11 cellular contexts compared by ENCODE assay signal in the genomic region with DNA sequence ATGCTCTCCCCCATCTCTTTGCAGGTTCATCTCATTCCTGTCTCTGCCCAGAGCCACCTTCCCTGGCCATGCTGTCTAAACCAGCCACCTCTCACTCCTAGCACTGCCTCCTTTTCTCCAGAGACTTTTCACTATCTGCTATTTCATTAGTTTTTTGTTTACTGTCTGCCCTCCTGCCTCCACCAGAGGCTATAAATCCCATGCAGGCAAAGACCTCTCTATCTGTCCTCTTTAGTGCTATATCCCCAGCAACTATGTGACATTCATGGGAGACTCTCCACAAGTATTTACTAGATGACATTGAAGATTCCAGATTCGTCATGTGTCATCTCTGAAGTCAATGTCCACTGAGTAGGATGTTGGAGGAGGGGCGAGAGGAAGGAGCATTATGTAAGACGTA. TPM values are rescaled to one million over a fixed set of nuclear protein-coding genes. Genes with fewer than 3 reads are reported as not detected.
DNase-seq lines count a peak whose midpoint lies in the region; ATAC-seq and TF ChIP-seq lines count a peak whose summit lies in the region.
"Had no signal": no experiment of that assay in that cellular context is flagged by ENCODE, and none has a peak within 500 bp of the region (broad histone marks: within the 10 kb centered on the region; RNA-seq: fewer than 3 reads in every experiment).

No MANE protein-coding gene starts in this region.

- TF ChIP-seq CTCF in IMR-90 (conservative IDR thresholded peaks at IDR 0.05; ENCODE audit: low read depth, low read length) (no peak), parathyroid adenoma (IDR thresholded peaks at IDR 0.05) (no peak)

- H3K9me1 ChIP-seq in IMR-90 (ENCODE audit: insufficient read depth, low read length) = 0 out of 2 replicates have a peak, but pooled peaks cover 4% of the 10 kb centered on the region

- H3K36me3 Mint-ChIP-seq in dendritic cell treated with granulocyte-macrophage colony-stimulating factor and Interleukin-4, amounts not matched to agents 40 ng/mL and 50 ng/mL, for 4 days (ENCODE audit: low read depth) = peaks cover 16% of the 10 kb centered on the region
- H3K36me3 Mint-ChIP-seq: IgD-negative memory B cell, memory B cell had no signal

- H3K4me2 ChIP-seq in BLaER1 (peak overlapping the region; percentile 64; the same call in 1 of the 2 replicates), IMR-90 (ENCODE audit: low read depth, low read length) (peak overlapping the region; percentile 14), parathyroid adenoma (ENCODE audit: low read length) (no peak overlapping the region)

- no peaks in the 10 kb centered on the region for H3K9me3 Mint-ChIP-seq in dendritic cell treated with granulocyte-macrophage colony-stimulating factor and Interleukin-4, amounts not matched to agents 40 ng/mL and 50 ng/mL, for 4 days
- H3K9me3 Mint-ChIP-seq: activated B cell treated with CpG ODN at 0.5 μM for 24 hours, IgD-negative memory B cell, memory B cell had no signal

- peak overlapping the region; percentile 4 for H3K27ac Mint-ChIP-seq in dendritic cell treated with granulocyte-macrophage colony-stimulating factor and Interleukin-4, amounts not matched to agents 40 ng/mL and 50 ng/mL, for 4 days
- H3K27ac Mint-ChIP-seq: memory B cell had no signal

- H3K27ac ChIP-seq in BLaER1 (no peak overlapping the region), IMR-90 (ENCODE audit: insufficient read depth, low read length) (no peak overlapping the region), parathyroid adenoma (no peak overlapping the region)

- peak overlapping the region; percentile 72 for H2AFZ ChIP-seq in IMR-90 (replicated peaks; ENCODE audit: low read length, poor library complexity)
- H2AFZ ChIP-seq in parathyroid adenoma = peak overlapping the region; percentile 61

- no peaks in the 10 kb centered on the region for H3K27me3 ChIP-seq in BLaER1
- H3K27me3 ChIP-seq in IMR-90 (ENCODE audit: control insufficient read depth, insufficient read depth, low read length) = no peaks in the 10 kb centered on the region; the same call in 1 of the 2 replicates
- no peaks in the 10 kb centered on the region for H3K27me3 ChIP-seq in parathyroid adenoma (ENCODE audit: control insufficient read depth, insufficient read depth, low read length)

- H3K23ac ChIP-seq in IMR-90 (ENCODE audit: low read depth, low read length) = no peak overlapping the region; the same call in 1 of the 2 replicates

- H2BK20ac ChIP-seq in IMR-90 (ENCODE audit: low read depth, low read length) = peak overlapping the region; percentile 5; the same call in 1 of the 2 replicates

- H3K4me3 Mint-ChIP-seq in dendritic cell treated with granulocyte-macrophage colony-stimulating factor and Interleukin-4, amounts not matched to agents 40 ng/mL and 50 ng/mL, for 4 days = no peak overlapping the region
- H3K4me3 Mint-ChIP-seq: activated B cell treated with CpG ODN at 0.5 μM for 24 hours, memory B cell had no signal

- H3K4me1 ChIP-seq in BLaER1 = peaks cover 36% of the 10 kb centered on the region
- H3K4me1 ChIP-seq in IMR-90 (ENCODE audit: control insufficient read depth, insufficient read depth, low read length) = peaks cover 7% of the 10 kb centered on the region
- peaks cover 3% of the 10 kb centered on the region for H3K4me1 ChIP-seq in parathyroid adenoma

- no peak overlapping the region for H3K18ac ChIP-seq in IMR-90 (ENCODE audit: low read depth, low read length)

- ATAC-seq in IMR-90 (ENCODE audit: low read depth) (no peak), GM21381 (IDR thresholded peaks at IDR 0.05; ENCODE audit: unreplicated experiment) (no peak), GM19035 (IDR thresholded peaks at IDR 0.05; ENCODE audit: unreplicated experiment) (no peak), HG03457 (IDR thresholded peaks at IDR 0.05; ENCODE audit: unreplicated experiment) (no peak)

- CTCF ChIA-PET in IMR-90 (lab: Yijun Ruan, JAX) = interaction anchor here (0.6 to 2.7 kb wide), 23 partner anchors 10 to 588 kb away, joined by 3 to 27 read pairs (median 4); partner anchors contain the start of genes LSG1 and XXYLT1

- no peak overlapping the region for H2AK9ac ChIP-seq in IMR-90 (replicated peaks; ENCODE audit: low read depth, low read length, poor library complexity)

- BruUV-seq in IMR-90 (replicated peaks; lab: Mats Ljungman, UMichigan) = no TSS peak

- no peaks in the 10 kb centered on the region for H3K9me3 ChIP-seq in BLaER1
- H3K9me3 ChIP-seq in IMR-90 (ENCODE audit: control insufficient read depth, insufficient read depth, low read length) = no peaks in the 10 kb centered on the region
- H3K9me3 ChIP-seq in parathyroid adenoma (ENCODE audit: control insufficient read depth, low read length) = no peaks in the 10 kb centered on the region

- TF ChIP-seq RAD21 in IMR-90 (IDR thresholded peaks at IDR 0.05; ENCODE audit: low read length) = no peak

- 0 out of 2 replicates have a peak overlapping the region, but pooled peaks have one; percentile 12 for H2BK120ac ChIP-seq in IMR-90 (ENCODE audit: low read depth, low read length)

- H3K79me2 ChIP-seq in parathyroid adenoma = no peaks in the 10 kb centered on the region

- peaks cover 33% of the 10 kb centered on the region for H3K4me1 Mint-ChIP-seq in dendritic cell treated with granulocyte-macrophage colony-stimulating factor and Interleukin-4, amounts not matched to agents 40 ng/mL and 50 ng/mL, for 4 days (ENCODE audit: low read depth)

- H4K20me1 ChIP-seq in BLaER1 (peaks cover 14% of the 10 kb centered on the region), IMR-90 (ENCODE audit: insufficient read depth, low read length) (peaks cover 13% of the 10 kb centered on the region)

- no peak overlapping the region; the same call in 1 of the 2 replicates for H3K14ac ChIP-seq in IMR-90 (replicated peaks; ENCODE audit: low read depth, low read length)

- WGBS in IMR-90 (ENCODE audit: extremely low coverage in 2 of 2, insufficient read length in 1 of 2), 2 experiments = no CpG with 5 or more reads among the region's 3 CpGs

- DNase-seq in IMR-90 (no peak), NCI-H2196 treated with DMSO at 0.1 percent for 48 hours (lab: John Stamatoyannopoulos, UW; ENCODE audit: unreplicated experiment) (no peak)

- no peak overlapping the region for H2BK15ac ChIP-seq in IMR-90 (ENCODE audit: low read depth, low read length)

- H3K56ac ChIP-seq in IMR-90 (ENCODE audit: extremely low read depth, insufficient read depth, low read length) = no peak overlapping the region

- H3K27me3 Mint-ChIP-seq in dendritic cell treated with granulocyte-macrophage colony-stimulating factor and Interleukin-4, amounts not matched to agents 40 ng/mL and 50 ng/mL, for 4 days = peaks cover 13% of the 10 kb centered on the region
- H3K27me3 Mint-ChIP-seq: activated B cell treated with CpG ODN at 0.5 μM for 24 hours, IgD-negative memory B cell, memory B cell had no signal

- dilution Hi-C loops in IMR-90 (cut with HindIII; ENCODE audit: low sequenced_read_pairs, unreplicated experiment) = no loop called here

- H3K9ac ChIP-seq in BLaER1 (no peak overlapping the region), IMR-90 (ENCODE audit: low read depth, low read length) (no peak overlapping the region), parathyroid adenoma (no peak overlapping the region)

- H3K4me3 ChIP-seq in BLaER1 (no peak overlapping the region), IMR-90 (ENCODE audit: insufficient read depth, low read depth, low read length) (no peak overlapping the region), parathyroid adenoma (ENCODE audit: low read depth, low read length) (no peak overlapping the region)

- H4K5ac ChIP-seq in IMR-90 (ENCODE audit: low read depth, low read length) = no peak overlapping the region

- no peak overlapping the region for H4K91ac ChIP-seq in IMR-90 (ENCODE audit: insufficient read depth, low read depth, low read length)

- TF ChIP-seq POLR2A in IMR-90 (IDR thresholded peaks at IDR 0.05; ENCODE audit: low read depth, low read length) = no peak

- in situ Hi-C loops in IMR-90 (cut with MboI; ENCODE audit: low sequenced_read_pairs) = no loop called here

- peak overlapping the region in 1 of 2 experiments; percentile 27; a peak in 2 of 4 replicates for H4K8ac ChIP-seq in IMR-90 (ENCODE audit: low read depth in 2 of 2, low read length in 2 of 2)

- POLR2A ChIA-PET in IMR-90 (lab: Charles Lee; ENCODE audit: unreplicated experiment) = interaction anchor here (0.8 kb wide), 1 partner anchor 10 kb away, joined by 4 read pairs; no protein-coding TSS in a partner anchor

- no peaks in the 10 kb centered on the region for H3K36me3 ChIP-seq in BLaER1
- H3K36me3 ChIP-seq in IMR-90 (ENCODE audit: control insufficient read depth, insufficient read depth, low read length) = peaks cover 4% of the 10 kb centered on the region; the same call in 1 of the 2 replicates
- no peaks in the 10 kb centered on the region for H3K36me3 ChIP-seq in parathyroid adenoma (ENCODE audit: control insufficient read depth, insufficient read depth, low read length)

- H2AK5ac ChIP-seq in IMR-90 (ENCODE audit: low read depth, low read length) = no peak overlapping the region

- 0 out of 2 replicates have a peak overlapping the region, but pooled peaks have one; percentile 0 for H3K4ac ChIP-seq in IMR-90 (ENCODE audit: low read depth, low read length)

- H3K79me1 ChIP-seq in IMR-90 (ENCODE audit: low read depth in 1 of 2, low read length in 2 of 2) = peaks cover 0 to 10% of the 10 kb centered on the region in 2 experiments; a peak in 2 of 4 replicates

- intact Hi-C loops in IMR-90 (cut with micrococcal nuclease) = loop anchor here (1.0 to 2.0 kb wide), 3 partner anchors 424 to 841 kb away; no protein-coding TSS in a partner anchor
- intact Hi-C loops in dendritic cell treated with granulocyte-macrophage colony-stimulating factor and Interleukin-4, amounts not matched to agents 40 ng/mL and 50 ng/mL, for 4 days (cut with micrococcal nuclease) = loop anchor here (1.0 to 10.0 kb wide), 3 partner anchors 103 to 425 kb away; no protein-coding TSS in a partner anchor

- H2BK5ac ChIP-seq in IMR-90 (ENCODE audit: low read depth, low read length, poor library complexity, severe bottlenecking) = no peak overlapping the region

TF ChIP-seq in IMR-90, 13 proteins besides CTCF, POLR2A, EP300 and RAD21 (continues in another document):
- TF ChIP-seq FOS (IDR thresholded peaks at IDR 0.05; ENCODE audit: low read depth, low read length) (no peak), MXI1 (IDR thresholded peaks at IDR 0.05; ENCODE audit: borderline replicate concordance, low read depth, low read length) (no peak), CEBPB (IDR thresholded peaks at IDR 0.05; ENCODE audit: low read depth, low read length) (no peak)

RNA-seq across cellular contexts. Expression of gene FAM43A, which starts 3.5 kb away (rescaled TPM):
- 3.0 and 3.1 TPM in 2 replicates for total RNA-seq in IMR-90 (2012; rRNA removed)
- 11.2 and 11.5 TPM in 2 replicates for polyA plus RNA-seq in IMR-90 (2012; rRNA removed)
- 8.8 and 20.4 TPM in 2 replicates for polyA plus RNA-seq in IMR-90 (2012; cell fraction: cytosol; rRNA removed)
- polyA plus RNA-seq in IMR-90 (2012; cell fraction: nucleus; rRNA removed; ENCODE audit: low replicate concordance) = 30.0 and 63.1 TPM in 2 replicates

RNA-seq across cellular contexts. Expression of gene LSG1, which starts 10.2 kb away (rescaled TPM):
- total RNA-seq in IMR-90 (2012; rRNA removed) = 45.2 and 46.7 TPM in 2 replicates
- polyA plus RNA-seq in IMR-90 (2012; rRNA removed) = 25.2 and 26.8 TPM in 2 replicates
- 4.7 and 9.8 TPM in 2 replicates for polyA plus RNA-seq in IMR-90 (2012; cell fraction: cytosol; rRNA removed)
- 14.1 and 59.8 TPM in 2 replicates for polyA plus RNA-seq in IMR-90 (2012; cell fraction: nucleus; rRNA removed; ENCODE audit: low replicate concordance)

RNA-seq across cellular contexts. Expression of gene TMEM44, which starts 49.0 kb away (rescaled TPM):
- total RNA-seq in IMR-90 (2012; rRNA removed) = 7.8 and 9.7 TPM in 2 replicates
- polyA plus RNA-seq in IMR-90 (2012; rRNA removed) = 22.4 and 24.2 TPM in 2 replicates
- 13.9 and 18.1 TPM in 2 replicates for polyA plus RNA-seq in IMR-90 (2012; cell fraction: cytosol; rRNA removed)
- polyA plus RNA-seq in IMR-90 (2012; cell fraction: nucleus; rRNA removed; ENCODE audit: low replicate concordance) = 104 and 111 TPM in 2 replicates
